1 cellular context compared by ENCODE assay signal in genomic region chr16:228151-228855, GRCh38.
TF ChIP-seq lines count a peak whose summit lies in the region.

No MANE protein-coding gene starts in this region.

TF ChIP-seq in liver, 16 proteins besides CTCF, POLR2A, EP300 and RAD21:
- TF ChIP-seq MAX (IDR thresholded peaks at IDR 0.05) (no peak), ZBTB33 (IDR thresholded peaks at IDR 0.05) (no peak), TAF1 (conservative IDR thresholded peaks at IDR 0.05) (no peak), EGR1 (IDR thresholded peaks at IDR 0.05; ENCODE audit: low read depth in 2 of 2) (no peak), YY1 (IDR thresholded peaks at IDR 0.05) (no peak), FOXA1 (IDR thresholded peaks at IDR 0.05) (no peak)
